8 cellular contexts compared by ENCODE assay signal in the genomic region with DNA sequence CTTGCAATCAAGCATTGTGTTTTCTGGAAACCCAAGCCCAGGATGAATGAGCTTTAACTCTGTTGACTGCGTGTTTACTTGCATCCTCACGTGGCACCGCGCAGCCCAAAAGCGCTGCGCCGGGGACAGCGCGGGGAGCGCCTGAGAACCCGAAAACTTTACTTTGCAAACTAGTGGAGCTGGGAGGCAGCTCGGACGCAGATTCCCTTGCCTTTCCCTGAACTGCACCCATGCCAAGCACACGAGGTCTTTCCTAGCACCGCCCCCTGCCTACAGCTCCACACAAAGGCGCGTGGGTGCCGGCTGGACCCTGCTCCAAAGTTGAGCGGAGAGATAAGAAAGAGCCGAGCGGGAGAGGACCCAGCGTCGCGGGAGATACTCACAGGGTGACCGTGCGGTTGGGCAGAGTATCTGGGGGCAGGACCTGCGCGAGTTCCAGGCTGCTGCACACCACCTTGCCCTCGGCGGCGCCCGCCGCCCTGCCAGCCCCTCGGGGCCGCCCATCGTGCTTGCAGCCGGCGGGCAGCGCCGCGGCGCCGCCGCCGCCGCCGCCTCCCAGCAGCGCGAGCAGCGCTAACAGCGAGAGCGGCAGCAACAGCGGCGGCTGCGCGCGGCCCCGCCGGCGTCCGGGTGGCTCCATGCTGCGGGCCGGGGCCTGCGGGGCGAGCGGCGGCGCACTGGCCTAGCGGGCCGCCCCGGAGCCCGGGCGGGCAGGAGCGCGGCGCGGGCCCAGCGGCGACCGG. TPM values are rescaled to one million over a fixed set of nuclear protein-coding genes. Genes with fewer than 3 reads are reported as not detected.
A peak's percentile ranks its signal among the peaks of the same experiment; 100 is the strongest.
DNase-seq lines count a peak whose midpoint lies in the region; ATAC-seq and TF ChIP-seq lines count a peak whose summit lies in the region.

No MANE protein-coding gene starts in this region.

- peaks cover 13% of the 10 kb centered on the region for H3F3A ChIP-seq in SK-N-SH (replicated peaks; ENCODE audit: insufficient read depth)

- no peak for TF ChIP-seq EP300 in SK-N-SH (IDR thresholded peaks at IDR 0.05; ENCODE audit: borderline replicate concordance in 1 of 2, low read depth in 1 of 2, low read length in 1 of 2)

- no peaks in the 10 kb centered on the region for H3K36me3 ChIP-seq in SK-N-SH (replicated peaks in 1 of 2; ENCODE audit: control insufficient read depth in 1 of 2, insufficient read depth in 2 of 2, low read length in 1 of 2)

- H3K27ac ChIP-seq in SK-N-SH (ENCODE audit: low read depth in 2 of 2, low read length in 1 of 2) (peak overlapping the region; percentile 65 to 78), caudate nucleus (ENCODE audit: low read depth, low read length) (peak overlapping the region; percentile 26), skin epidermis (peak overlapping the region in 12 of 21 experiments; percentile 48 to 81 (median 72))

- peaks cover 46% of the 10 kb centered on the region for H3K79me2 ChIP-seq in SK-N-SH (ENCODE audit: insufficient read depth)

- no peaks in the 10 kb centered on the region for H3K27me3 ChIP-seq in SK-N-SH (ENCODE audit: insufficient read depth)

- CTCF ChIA-PET in AG04449 (lab: Yijun Ruan, JAX) (interaction anchor here (0.9 to 1.5 kb wide), 3 partner anchors 43 to 105 kb away, joined by 3 read pairs; no protein-coding TSS in a partner anchor), SK-N-SH (lab: Yijun Ruan, JAX) (interaction anchor here (1.0 kb wide), 1 partner anchor 104 kb away, joined by 4 read pairs; no protein-coding TSS in a partner anchor)

- ATAC-seq in GM18519 (IDR thresholded peaks at IDR 0.05; ENCODE audit: low FRiP score, unreplicated experiment) (peak; percentile 70), GM21515 (IDR thresholded peaks at IDR 0.05; ENCODE audit: unreplicated experiment) (no peak)

- WGBS in SK-N-SH (ENCODE audit: low lambda C conversion rate): 2% methylated on average over 16 of the region's 80 CpGs

- H3K4me2 ChIP-seq in SK-N-SH: peak overlapping the region; percentile 98

- H4K20me1 ChIP-seq in SK-N-SH (ENCODE audit: insufficient read depth): peaks cover 26% of the 10 kb centered on the region

- H3K9me2 ChIP-seq in SK-N-SH: no peaks in the 10 kb centered on the region

- peak overlapping the region; percentile 77 for H3K9ac ChIP-seq in SK-N-SH

- DNase-seq in AG04449 (ENCODE audit: low read depth, low spot score) (no peak), KBM-7 (peak; percentile 81), SK-N-SH (peak; percentile 86), caudate nucleus (lab: John Stamatoyannopoulos, UW) (peak in 44 of 61 donors; percentile 1 to 59 (median 24)), inferior parietal cortex (ENCODE audit: extremely low spot score) (peak; percentile 27)

- H3K4me3 ChIP-seq in AG04449 (ENCODE audit: low read depth, low read length) (peak overlapping the region; percentile 76), SK-N-SH (ENCODE audit: low read depth in 2 of 2, low read length in 1 of 2) (peak overlapping the region; percentile 79 to 96), skin epidermis (peak overlapping the region; percentile 31 to 62 (median 50))

- peaks cover 0 to 7% of the 10 kb centered on the region in 2 experiments; a peak in 3 of 4 replicates for H3K4me1 ChIP-seq in SK-N-SH (ENCODE audit: control insufficient read depth in 1 of 2, insufficient read depth in 2 of 2, low read depth in 1 of 2, low read length in 1 of 2)

- no peak for TF ChIP-seq RAD21 in SK-N-SH (IDR thresholded peaks at IDR 0.05; ENCODE audit: low read length)

- in situ Hi-C loops in KBM-7 (cut with MboI; ENCODE audit: low pct_unique_long_range_greater_than_20kb, low sequenced_read_pairs): no loop called here

- peak overlapping the region; percentile 86 for H2AFZ ChIP-seq in SK-N-SH (ENCODE audit: low read depth)

- POLR2A ChIA-PET in AG04449 (lab: Yijun Ruan, JAX) (no interaction called here), SK-N-SH (lab: Yijun Ruan, JAX) (interaction anchor here (0.9 kb wide), 2 partner anchors 9 to 126 kb away, joined by 3 to 5 read pairs; no protein-coding TSS in a partner anchor)

- no peaks in the 10 kb centered on the region for H3K9me3 ChIP-seq in SK-N-SH

- TF ChIP-seq CTCF in AG04449 (IDR thresholded peaks at IDR 0.05; ENCODE audit: insufficient read depth, low read length, missing control alignments) (peak; percentile 17), SK-N-SH (IDR thresholded peaks at IDR 0.05) (no peak)

TF ChIP-seq in SK-N-SH, 30 proteins besides CTCF, POLR2A, EP300 and RAD21:
- TF ChIP-seq RFX5 (IDR thresholded peaks at IDR 0.05; ENCODE audit: low read length): no peak
- TF ChIP-seq, protein P1, sequence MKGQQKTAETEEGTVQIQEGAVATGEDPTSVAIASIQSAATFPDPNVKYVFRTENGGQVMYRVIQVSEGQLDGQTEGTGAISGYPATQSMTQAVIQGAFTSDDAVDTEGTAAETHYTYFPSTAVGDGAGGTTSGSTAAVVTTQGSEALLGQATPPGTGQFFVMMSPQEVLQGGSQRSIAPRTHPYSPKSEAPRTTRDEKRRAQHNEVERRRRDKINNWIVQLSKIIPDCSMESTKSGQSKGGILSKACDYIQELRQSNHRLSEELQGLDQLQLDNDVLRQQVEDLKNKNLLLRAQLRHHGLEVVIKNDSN (IDR thresholded peaks at IDR 0.05; ENCODE audit: borderline replicate concordance, low read depth): peak; percentile 51; the same call in 1 of the 2 replicates
- TF ChIP-seq GATA2 (CRISPR knock-in tag; IDR thresholded peaks at IDR 0.05): peak; percentile 54
- TF ChIP-seq YY1 (IDR thresholded peaks at IDR 0.05; ENCODE audit: low read depth): no peak
- TF ChIP-seq, protein P2, sequence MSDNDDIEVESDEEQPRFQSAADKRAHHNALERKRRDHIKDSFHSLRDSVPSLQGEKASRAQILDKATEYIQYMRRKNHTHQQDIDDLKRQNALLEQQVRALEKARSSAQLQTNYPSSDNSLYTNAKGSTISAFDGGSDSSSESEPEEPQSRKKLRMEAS (IDR thresholded peaks at IDR 0.05; ENCODE audit: low read depth): peak; percentile 92
- TF ChIP-seq SIN3A (IDR thresholded peaks at IDR 0.05; ENCODE audit: borderline replicate concordance, low read depth, low read length): 0 out of 2 replicates have a peak, but pooled peaks have one; percentile 28
- no peak for TF ChIP-seq FOSL2 (IDR thresholded peaks at IDR 0.05; ENCODE audit: borderline replicate concordance, low read depth)
- TF ChIP-seq MXI1 (IDR thresholded peaks at IDR 0.05; ENCODE audit: low read depth, low read length): peak; percentile 98
- 0 out of 2 replicates have a peak, but pooled peaks have one; percentile 10 for TF ChIP-seq TAF1 (IDR thresholded peaks at IDR 0.05; ENCODE audit: borderline replicate concordance, low read depth, low read length)
- TF ChIP-seq, protein P3, sequence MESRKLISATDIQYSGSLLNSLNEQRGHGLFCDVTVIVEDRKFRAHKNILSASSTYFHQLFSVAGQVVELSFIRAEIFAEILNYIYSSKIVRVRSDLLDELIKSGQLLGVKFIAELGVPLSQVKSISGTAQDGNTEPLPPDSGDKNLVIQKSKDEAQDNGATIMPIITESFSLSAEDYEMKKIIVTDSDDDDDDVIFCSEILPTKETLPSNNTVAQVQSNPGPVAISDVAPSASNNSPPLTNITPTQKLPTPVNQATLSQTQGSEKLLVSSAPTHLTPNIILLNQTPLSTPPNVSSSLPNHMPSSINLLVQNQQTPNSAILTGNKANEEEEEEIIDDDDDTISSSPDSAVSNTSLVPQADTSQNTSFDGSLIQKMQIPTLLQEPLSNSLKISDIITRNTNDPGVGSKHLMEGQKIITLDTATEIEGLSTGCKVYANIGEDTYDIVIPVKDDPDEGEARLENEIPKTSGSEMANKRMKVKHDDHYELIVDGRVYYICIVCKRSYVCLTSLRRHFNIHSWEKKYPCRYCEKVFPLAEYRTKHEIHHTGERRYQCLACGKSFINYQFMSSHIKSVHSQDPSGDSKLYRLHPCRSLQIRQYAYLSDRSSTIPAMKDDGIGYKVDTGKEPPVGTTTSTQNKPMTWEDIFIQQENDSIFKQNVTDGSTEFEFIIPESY (IDR thresholded peaks at IDR 0.05; ENCODE audit: borderline replicate concordance, low read depth): no peak
- 0 out of 2 replicates have a peak, but pooled peaks have one; percentile 12 for TF ChIP-seq POLR2AphosphoS5 (IDR thresholded peaks at IDR 0.05; ENCODE audit: low read depth, low read length)
- TF ChIP-seq, protein P4, sequence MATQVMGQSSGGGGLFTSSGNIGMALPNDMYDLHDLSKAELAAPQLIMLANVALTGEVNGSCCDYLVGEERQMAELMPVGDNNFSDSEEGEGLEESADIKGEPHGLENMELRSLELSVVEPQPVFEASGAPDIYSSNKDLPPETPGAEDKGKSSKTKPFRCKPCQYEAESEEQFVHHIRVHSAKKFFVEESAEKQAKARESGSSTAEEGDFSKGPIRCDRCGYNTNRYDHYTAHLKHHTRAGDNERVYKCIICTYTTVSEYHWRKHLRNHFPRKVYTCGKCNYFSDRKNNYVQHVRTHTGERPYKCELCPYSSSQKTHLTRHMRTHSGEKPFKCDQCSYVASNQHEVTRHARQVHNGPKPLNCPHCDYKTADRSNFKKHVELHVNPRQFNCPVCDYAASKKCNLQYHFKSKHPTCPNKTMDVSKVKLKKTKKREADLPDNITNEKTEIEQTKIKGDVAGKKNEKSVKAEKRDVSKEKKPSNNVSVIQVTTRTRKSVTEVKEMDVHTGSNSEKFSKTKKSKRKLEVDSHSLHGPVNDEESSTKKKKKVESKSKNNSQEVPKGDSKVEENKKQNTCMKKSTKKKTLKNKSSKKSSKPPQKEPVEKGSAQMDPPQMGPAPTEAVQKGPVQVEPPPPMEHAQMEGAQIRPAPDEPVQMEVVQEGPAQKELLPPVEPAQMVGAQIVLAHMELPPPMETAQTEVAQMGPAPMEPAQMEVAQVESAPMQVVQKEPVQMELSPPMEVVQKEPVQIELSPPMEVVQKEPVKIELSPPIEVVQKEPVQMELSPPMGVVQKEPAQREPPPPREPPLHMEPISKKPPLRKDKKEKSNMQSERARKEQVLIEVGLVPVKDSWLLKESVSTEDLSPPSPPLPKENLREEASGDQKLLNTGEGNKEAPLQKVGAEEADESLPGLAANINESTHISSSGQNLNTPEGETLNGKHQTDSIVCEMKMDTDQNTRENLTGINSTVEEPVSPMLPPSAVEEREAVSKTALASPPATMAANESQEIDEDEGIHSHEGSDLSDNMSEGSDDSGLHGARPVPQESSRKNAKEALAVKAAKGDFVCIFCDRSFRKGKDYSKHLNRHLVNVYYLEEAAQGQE (IDR thresholded peaks at IDR 0.05; ENCODE audit: low read depth, low read length): 0 out of 2 replicates have a peak, but pooled peaks have one; percentile 8
- no peak for TF ChIP-seq GABPA (IDR thresholded peaks at IDR 0.05; ENCODE audit: low read depth)
- TF ChIP-seq RXRA (IDR thresholded peaks at IDR 0.05; ENCODE audit: borderline replicate concordance, low read depth): no peak
TF ChIP-seq in SK-N-SH: peak in this region for 8.

RNA-seq across cellular contexts. Expression of a gene that starts 0.6 kb away (rescaled TPM):
- polyA plus RNA-seq in SK-N-SH (2012; rRNA removed): 11.8 and 13.7 TPM in 2 replicates
- 14.7 and 15.2 TPM in 2 replicates for polyA plus RNA-seq in SK-N-SH (2012; cell fraction: cytosol; rRNA removed)
- polyA plus RNA-seq in SK-N-SH (2012; cell fraction: nucleus; rRNA removed): 19.4 and 28.1 TPM in 2 replicates
